Comparison of ENCODE assay signal across 1 cellular context in the genomic region with DNA sequence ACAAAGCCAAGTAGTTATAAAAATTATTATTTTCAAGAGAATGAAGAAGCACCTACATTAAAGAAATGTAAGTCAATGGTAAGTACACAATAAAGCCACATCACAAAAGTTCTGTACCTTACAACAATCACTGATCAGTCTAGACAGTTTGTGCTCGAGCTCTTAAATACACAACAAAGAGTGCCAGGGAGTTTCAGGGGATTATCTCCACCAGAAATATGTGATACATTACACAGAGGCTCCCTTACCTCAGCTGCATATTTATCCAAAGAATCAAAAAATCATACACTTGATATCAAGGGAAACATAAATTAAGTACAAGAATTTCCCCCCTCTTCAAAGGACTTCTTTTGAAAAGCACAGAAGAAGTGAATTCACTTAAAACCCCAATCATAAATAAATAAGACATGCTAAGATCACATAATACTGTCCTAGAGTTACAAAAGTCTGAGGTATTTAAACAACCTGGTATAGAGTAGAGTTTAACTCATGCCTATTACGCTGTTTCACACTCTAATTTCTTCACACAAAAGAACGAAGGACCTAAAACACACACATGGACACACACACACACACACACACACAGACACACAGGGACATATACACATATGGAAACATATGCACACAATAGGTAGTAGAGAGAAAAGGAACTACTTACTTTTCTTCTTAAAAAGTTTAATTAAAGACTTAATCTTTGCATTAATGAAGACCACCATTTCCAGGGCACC.
TF ChIP-seq lines count a peak whose summit lies in the region.

No MANE protein-coding gene starts in this region.

TF ChIP-seq in GM23338, 12 proteins besides CTCF, POLR2A, EP300 and RAD21 (continued from another document):
- TF ChIP-seq, protein P1, sequence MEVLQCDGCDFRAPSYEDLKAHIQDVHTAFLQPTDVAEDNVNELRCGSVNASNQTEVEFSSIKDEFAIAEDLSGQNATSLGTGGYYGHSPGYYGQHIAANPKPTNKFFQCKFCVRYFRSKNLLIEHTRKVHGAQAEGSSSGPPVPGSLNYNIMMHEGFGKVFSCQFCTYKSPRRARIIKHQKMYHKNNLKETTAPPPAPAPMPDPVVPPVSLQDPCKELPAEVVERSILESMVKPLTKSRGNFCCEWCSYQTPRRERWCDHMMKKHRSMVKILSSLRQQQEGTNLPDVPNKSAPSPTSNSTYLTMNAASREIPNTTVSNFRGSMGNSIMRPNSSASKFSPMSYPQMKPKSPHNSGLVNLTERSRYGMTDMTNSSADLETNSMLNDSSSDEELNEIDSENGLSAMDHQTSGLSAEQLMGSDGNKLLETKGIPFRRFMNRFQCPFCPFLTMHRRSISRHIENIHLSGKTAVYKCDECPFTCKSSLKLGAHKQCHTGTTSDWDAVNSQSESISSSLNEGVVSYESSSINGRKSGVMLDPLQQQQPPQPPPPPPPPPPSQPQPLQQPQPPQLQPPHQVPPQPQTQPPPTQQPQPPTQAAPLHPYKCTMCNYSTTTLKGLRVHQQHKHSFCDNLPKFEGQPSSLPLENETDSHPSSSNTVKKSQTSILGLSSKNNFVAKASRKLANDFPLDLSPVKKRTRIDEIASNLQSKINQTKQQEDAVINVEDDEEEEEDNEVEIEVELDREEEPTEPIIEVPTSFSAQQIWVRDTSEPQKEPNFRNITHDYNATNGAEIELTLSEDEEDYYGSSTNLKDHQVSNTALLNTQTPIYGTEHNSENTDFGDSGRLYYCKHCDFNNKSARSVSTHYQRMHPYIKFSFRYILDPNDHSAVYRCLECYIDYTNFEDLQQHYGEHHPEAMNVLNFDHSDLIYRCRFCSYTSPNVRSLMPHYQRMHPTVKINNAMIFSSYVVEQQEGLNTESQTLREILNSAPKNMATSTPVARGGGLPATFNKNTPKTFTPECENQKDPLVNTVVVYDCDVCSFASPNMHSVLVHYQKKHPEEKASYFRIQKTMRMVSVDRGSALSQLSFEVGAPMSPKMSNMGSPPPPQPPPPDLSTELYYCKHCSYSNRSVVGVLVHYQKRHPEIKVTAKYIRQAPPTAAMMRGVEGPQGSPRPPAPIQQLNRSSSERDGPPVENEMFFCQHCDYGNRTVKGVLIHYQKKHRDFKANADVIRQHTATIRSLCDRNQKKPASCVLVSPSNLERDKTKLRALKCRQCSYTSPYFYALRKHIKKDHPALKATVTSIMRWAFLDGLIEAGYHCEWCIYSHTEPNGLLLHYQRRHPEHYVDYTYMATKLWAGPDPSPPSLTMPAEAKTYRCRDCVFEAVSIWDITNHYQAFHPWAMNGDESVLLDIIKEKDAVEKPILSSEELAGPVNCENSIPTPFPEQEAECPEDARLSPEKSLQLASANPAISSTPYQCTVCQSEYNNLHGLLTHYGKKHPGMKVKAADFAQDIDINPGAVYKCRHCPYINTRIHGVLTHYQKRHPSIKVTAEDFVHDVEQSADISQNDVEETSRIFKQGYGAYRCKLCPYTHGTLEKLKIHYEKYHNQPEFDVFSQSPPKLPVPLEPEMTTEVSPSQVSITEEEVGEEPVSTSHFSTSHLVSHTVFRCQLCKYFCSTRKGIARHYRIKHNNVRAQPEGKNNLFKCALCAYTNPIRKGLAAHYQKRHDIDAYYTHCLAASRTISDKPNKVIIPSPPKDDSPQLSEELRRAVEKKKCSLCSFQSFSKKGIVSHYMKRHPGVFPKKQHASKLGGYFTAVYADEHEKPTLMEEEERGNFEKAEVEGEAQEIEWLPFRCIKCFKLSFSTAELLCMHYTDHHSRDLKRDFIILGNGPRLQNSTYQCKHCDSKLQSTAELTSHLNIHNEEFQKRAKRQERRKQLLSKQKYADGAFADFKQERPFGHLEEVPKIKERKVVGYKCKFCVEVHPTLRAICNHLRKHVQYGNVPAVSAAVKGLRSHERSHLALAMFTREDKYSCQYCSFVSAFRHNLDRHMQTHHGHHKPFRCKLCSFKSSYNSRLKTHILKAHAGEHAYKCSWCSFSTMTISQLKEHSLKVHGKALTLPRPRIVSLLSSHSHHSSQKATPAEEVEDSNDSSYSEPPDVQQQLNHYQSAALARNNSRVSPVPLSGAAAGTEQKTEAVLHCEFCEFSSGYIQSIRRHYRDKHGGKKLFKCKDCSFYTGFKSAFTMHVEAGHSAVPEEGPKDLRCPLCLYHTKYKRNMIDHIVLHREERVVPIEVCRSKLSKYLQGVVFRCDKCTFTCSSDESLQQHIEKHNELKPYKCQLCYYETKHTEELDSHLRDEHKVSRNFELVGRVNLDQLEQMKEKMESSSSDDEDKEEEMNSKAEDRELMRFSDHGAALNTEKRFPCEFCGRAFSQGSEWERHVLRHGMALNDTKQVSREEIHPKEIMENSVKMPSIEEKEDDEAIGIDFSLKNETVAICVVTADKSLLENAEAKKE (CRISPR knock-in tag; IDR thresholded peaks at IDR 0.05): no peak
- TF ChIP-seq POLR2AphosphoS5 (IDR thresholded peaks at IDR 0.05; ENCODE audit: low read depth) (no peak), JUNB (IDR thresholded peaks at IDR 0.05; ENCODE audit: unreplicated experiment) (no peak), EZH2phosphoT487 (IDR thresholded peaks at IDR 0.05; ENCODE audit: unreplicated experiment) (no peak), ZNF114 (CRISPR knock-in tag; IDR thresholded peaks at IDR 0.05) (no peak), CREB1 (CRISPR knock-in tag; IDR thresholded peaks at IDR 0.05; ENCODE audit: low read depth) (no peak), NANOG (IDR thresholded peaks at IDR 0.05; ENCODE audit: borderline replicate concordance) (no peak), STAT1 (IDR thresholded peaks at IDR 0.05; ENCODE audit: unreplicated experiment) (no peak)
- TF ChIP-seq, protein P2, sequence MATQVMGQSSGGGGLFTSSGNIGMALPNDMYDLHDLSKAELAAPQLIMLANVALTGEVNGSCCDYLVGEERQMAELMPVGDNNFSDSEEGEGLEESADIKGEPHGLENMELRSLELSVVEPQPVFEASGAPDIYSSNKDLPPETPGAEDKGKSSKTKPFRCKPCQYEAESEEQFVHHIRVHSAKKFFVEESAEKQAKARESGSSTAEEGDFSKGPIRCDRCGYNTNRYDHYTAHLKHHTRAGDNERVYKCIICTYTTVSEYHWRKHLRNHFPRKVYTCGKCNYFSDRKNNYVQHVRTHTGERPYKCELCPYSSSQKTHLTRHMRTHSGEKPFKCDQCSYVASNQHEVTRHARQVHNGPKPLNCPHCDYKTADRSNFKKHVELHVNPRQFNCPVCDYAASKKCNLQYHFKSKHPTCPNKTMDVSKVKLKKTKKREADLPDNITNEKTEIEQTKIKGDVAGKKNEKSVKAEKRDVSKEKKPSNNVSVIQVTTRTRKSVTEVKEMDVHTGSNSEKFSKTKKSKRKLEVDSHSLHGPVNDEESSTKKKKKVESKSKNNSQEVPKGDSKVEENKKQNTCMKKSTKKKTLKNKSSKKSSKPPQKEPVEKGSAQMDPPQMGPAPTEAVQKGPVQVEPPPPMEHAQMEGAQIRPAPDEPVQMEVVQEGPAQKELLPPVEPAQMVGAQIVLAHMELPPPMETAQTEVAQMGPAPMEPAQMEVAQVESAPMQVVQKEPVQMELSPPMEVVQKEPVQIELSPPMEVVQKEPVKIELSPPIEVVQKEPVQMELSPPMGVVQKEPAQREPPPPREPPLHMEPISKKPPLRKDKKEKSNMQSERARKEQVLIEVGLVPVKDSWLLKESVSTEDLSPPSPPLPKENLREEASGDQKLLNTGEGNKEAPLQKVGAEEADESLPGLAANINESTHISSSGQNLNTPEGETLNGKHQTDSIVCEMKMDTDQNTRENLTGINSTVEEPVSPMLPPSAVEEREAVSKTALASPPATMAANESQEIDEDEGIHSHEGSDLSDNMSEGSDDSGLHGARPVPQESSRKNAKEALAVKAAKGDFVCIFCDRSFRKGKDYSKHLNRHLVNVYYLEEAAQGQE (IDR thresholded peaks at IDR 0.05; ENCODE audit: unreplicated experiment): no peak
TF ChIP-seq in GM23338: peak in this region for 0.
